ENCODE assay signal across 13 cellular contexts in the genomic region with DNA sequence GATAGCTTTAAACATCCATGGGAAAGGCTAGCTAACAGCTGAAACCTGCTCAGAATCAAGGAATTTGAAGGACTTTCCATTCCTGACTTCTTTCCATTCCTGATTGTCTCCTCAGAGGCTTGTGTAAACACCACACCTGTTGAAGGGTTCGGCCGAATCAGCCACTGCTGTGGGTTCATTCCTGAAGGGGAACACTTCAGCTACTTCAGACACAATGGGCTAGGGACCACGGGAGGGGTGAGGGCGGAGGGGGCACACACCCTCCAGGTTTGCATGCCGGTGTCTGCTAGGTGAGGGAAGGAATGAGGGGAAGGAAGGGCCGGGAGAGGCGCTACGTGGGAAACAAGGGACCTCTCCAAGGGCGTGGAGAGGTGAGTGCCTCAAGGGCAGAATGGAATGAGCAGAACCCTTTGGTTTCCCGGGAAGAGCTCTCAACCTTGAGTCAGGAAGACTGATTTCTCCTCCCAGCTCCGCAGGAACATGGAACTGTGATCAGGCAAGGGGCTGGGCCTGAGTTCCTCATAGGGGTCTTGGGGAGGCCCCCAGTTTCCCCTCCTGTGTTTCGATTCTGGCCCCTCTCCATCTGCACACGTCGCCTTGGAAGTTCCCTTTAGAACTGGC. TPM values are rescaled to one million over a fixed set of nuclear protein-coding genes. Genes with fewer than 3 reads are reported as not detected.
DNase-seq lines count a peak whose midpoint lies in the region; ATAC-seq and TF ChIP-seq lines count a peak whose summit lies in the region.
"Had no signal": no experiment of that assay in that cellular context is flagged by ENCODE, and none has a peak within 500 bp of the region (broad histone marks: within the 10 kb centered on the region; RNA-seq: fewer than 3 reads in every experiment).

No MANE protein-coding gene starts in this region.

- no peaks in the 10 kb centered on the region for H3K36me3 ChIP-seq in left ventricle myocardium inferior
- no peaks in the 10 kb centered on the region for H3K36me3 ChIP-seq in heart left ventricle
- no peaks in the 10 kb centered on the region for H3K36me3 ChIP-seq in duodenal mucosa (ENCODE audit: control insufficient read depth in 1 of 2, insufficient read depth in 2 of 2, low read length in 2 of 2)
- no peaks in the 10 kb centered on the region for H3K36me3 ChIP-seq in mucosa of rectum (ENCODE audit: control insufficient read depth in 2 of 2, insufficient read depth in 2 of 2, low read length in 2 of 2)

- H3K27ac ChIP-seq in left ventricle myocardium inferior (replicated peaks) (no peak overlapping the region), heart left ventricle (no peak overlapping the region), duodenal mucosa (ENCODE audit: low read depth, low read length) (peak overlapping the region; percentile 23), mucosa of rectum (ENCODE audit: low read depth in 2 of 2, low read length in 2 of 2) (peak overlapping the region; percentile 92 to 97)

- H3K4me1 ChIP-seq in left ventricle myocardium inferior: peaks cover 16% of the 10 kb centered on the region
- peaks cover 0 to 20% (median 10%) of the 10 kb centered on the region in 12 donors for H3K4me1 ChIP-seq in heart left ventricle
- H3K4me1 ChIP-seq in duodenal mucosa (ENCODE audit: control insufficient read depth in 1 of 2, insufficient read depth in 2 of 2, low read length in 2 of 2): peaks cover 7 to 20% of the 10 kb centered on the region in 2 donors
- H3K4me1 ChIP-seq in mucosa of rectum (ENCODE audit: control insufficient read depth in 2 of 2, insufficient read depth in 2 of 2, low read length in 2 of 2): peaks cover 12 to 28% of the 10 kb centered on the region in 2 donors

- H3K4me3 ChIP-seq in left ventricle myocardium inferior (peak overlapping the region; percentile 67), heart left ventricle (peak overlapping the region in 1 of 12 donors; percentile 45), duodenal mucosa (ENCODE audit: low read depth in 1 of 2, low read length in 2 of 2) (peak overlapping the region; percentile 78 to 84), mucosa of rectum (ENCODE audit: low read length in 2 of 2) (peak overlapping the region; percentile 79 to 84)

- no peaks in the 10 kb centered on the region for H3K9me3 ChIP-seq in left ventricle myocardium inferior (replicated peaks)
- no peaks in the 10 kb centered on the region for H3K9me3 ChIP-seq in heart left ventricle
- H3K9me3 ChIP-seq in duodenal mucosa (ENCODE audit: control insufficient read depth in 1 of 2, low read length in 2 of 2): no peaks in the 10 kb centered on the region
- H3K9me3 ChIP-seq in mucosa of rectum (ENCODE audit: control insufficient read depth in 2 of 2, low read length in 2 of 2): no peaks in the 10 kb centered on the region

- H3K27me3 ChIP-seq in left ventricle myocardium inferior (ENCODE audit: low read depth) (peaks cover 73% of the 10 kb centered on the region), heart left ventricle (peaks cover 0 to 39% (median 11%) of the 10 kb centered on the region in 9 donors), duodenal mucosa (ENCODE audit: control insufficient read depth in 1 of 2, insufficient read depth in 2 of 2, low read length in 2 of 2) (no peaks in the 10 kb centered on the region), mucosa of rectum (ENCODE audit: control insufficient read depth in 2 of 2, insufficient read depth in 2 of 2, low read length in 2 of 2) (no peaks in the 10 kb centered on the region)

- ATAC-seq in heart left ventricle: no peak
- no peak for ATAC-seq in left cardiac atrium
- ATAC-seq in HG02642 (IDR thresholded peaks at IDR 0.05; ENCODE audit: poor library complexity, unreplicated experiment): no peak
- ATAC-seq: activated CD8-positive, alpha-beta T cell treated with anti-CD3 and anti-CD28 coated beads, Interleukin-2, amount 10 ng/mL, durations not matched to agents 7 days and 5 days; natural killer cell had no signal

- TF ChIP-seq CTCF in left ventricle myocardium inferior (IDR thresholded peaks at IDR 0.05; ENCODE audit: borderline replicate concordance) (no peak), heart left ventricle (IDR thresholded peaks at IDR 0.05) (no peak)

- DNase-seq in left ventricle myocardium inferior (no peak), heart left ventricle (no peak), hippocampal formation (lab: John Stamatoyannopoulos, UW) (no peak), left cardiac atrium (no peak)
- DNase-seq in activated effector memory CD4-positive, alpha-beta T cell treated with anti-CD3 and anti-CD28 coated beads, Interleukin-2, amount 50 U/mL, for 16 hours: no peak
- DNase-seq: activated CD8-positive, alpha-beta T cell treated with anti-CD3 and anti-CD28 coated beads, Interleukin-2, amount 10 ng/mL, durations not matched to agents 7 days and 5 days; effector memory CD4-positive, alpha-beta T cell; natural killer cell; NCI-H1694 treated with DMSO at 0.1 percent for 48 hours had no signal

- 74 to 79% (median 76%) methylated on average over 14 of the region's 14 CpGs for WGBS in heart left ventricle, 4 donors

- peak overlapping the region; percentile 68 to 90 for H3K9ac ChIP-seq in duodenal mucosa (ENCODE audit: low read depth in 1 of 2, low read length in 2 of 2)
- H3K9ac ChIP-seq in mucosa of rectum (ENCODE audit: low read depth in 1 of 2, low read length in 2 of 2): peak overlapping the region; percentile 88 to 90

- TF ChIP-seq POLR2A in heart left ventricle (IDR thresholded peaks at IDR 0.05): no peak

- intact Hi-C loops in left ventricle myocardium inferior (cut with micrococcal nuclease) (no loop called here), heart left ventricle (cut with DNase I) (no loop called here), left cardiac atrium (cut with DNase I) (no loop called here)

RNA-seq across cellular contexts. Expression of a gene that starts 1.4 kb away (rescaled TPM):
- total RNA-seq in left ventricle myocardium inferior: 0.77 TPM
- total RNA-seq in heart left ventricle: 1 to 10 TPM in 6 of 9 donors, under 1 TPM in 3; 0.27 to 5.3 (median 1.3) TPM
- polyA plus RNA-seq in heart left ventricle: under 1 TPM; 0.40 to 0.61 TPM
- 1 to 10 TPM; 2.6 to 5.6 TPM for total RNA-seq in left cardiac atrium
- total RNA-seq: activated CD8-positive, alpha-beta T cell treated with anti-CD3 and anti-CD28 coated beads, Interleukin-2, amount 10 ng/mL, durations not matched to agents 7 days and 5 days; T-helper 1 cell treated with Interleukin-12 subunit alpha and Interleukin-12 subunit beta and Interleukin-4 antibody, amounts not matched to agents 30 ng/mL and 1 ng/mL, for 36 hours had no signal

RNA-seq across cellular contexts. Expression of a gene that starts 59.2 kb away (rescaled TPM):
- total RNA-seq in left ventricle myocardium inferior (not detected), heart left ventricle (not detected), left cardiac atrium (not detected)
- polyA plus RNA-seq in heart left ventricle: under 1 TPM in 1 of 2 donors, not detected in 1; 0.11 TPM
- total RNA-seq: activated CD8-positive, alpha-beta T cell treated with anti-CD3 and anti-CD28 coated beads, Interleukin-2, amount 10 ng/mL, durations not matched to agents 7 days and 5 days; T-helper 1 cell treated with Interleukin-12 subunit alpha and Interleukin-12 subunit beta and Interleukin-4 antibody, amounts not matched to agents 30 ng/mL and 1 ng/mL, for 36 hours had no signal

Comparison
In these comparisons a context has a peak if more than half of its experiments do, and no peak if none do; other contexts are left out.
1. H3K27ac ChIP-seq: peak in duodenal mucosa (single experiment) and mucosa of rectum (2 of 2); none in left ventricle myocardium inferior (single experiment) and heart left ventricle (0 of 12).